9 cellular contexts compared by ENCODE assay signal in the genomic region with DNA sequence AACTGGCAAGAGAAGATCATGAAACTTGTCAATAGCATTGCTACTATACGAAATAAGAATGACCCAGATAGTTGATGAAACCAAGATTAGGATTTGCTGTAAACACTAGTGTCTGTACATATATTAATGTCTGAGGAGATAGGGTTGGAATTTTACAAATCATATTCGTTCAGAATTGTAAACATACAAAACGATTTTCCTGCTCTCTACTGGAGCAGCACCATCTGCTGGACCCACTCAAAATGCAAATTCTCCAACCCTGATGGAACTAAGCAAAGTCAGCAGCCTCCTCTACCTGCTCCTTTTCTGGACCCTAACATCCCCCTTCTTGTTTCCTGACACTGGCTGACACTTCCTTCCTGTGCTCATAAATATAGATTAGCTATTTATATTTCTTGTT. TPM values are rescaled to one million over a fixed set of nuclear protein-coding genes. Genes with fewer than 3 reads are reported as not detected.
DNase-seq lines count a peak whose midpoint lies in the region; ATAC-seq, FAIRE-seq and TF ChIP-seq lines count a peak whose summit lies in the region.
"Had no signal": no experiment of that assay in that cellular context is flagged by ENCODE, and none has a peak within 500 bp of the region (broad histone marks: within the 10 kb centered on the region; RNA-seq: fewer than 3 reads in every experiment).

No MANE protein-coding gene starts in this region.

- no peaks in the 10 kb centered on the region for H3K36me3 ChIP-seq in esophagus muscularis mucosa

- TF ChIP-seq EP300 in esophagus muscularis mucosa (IDR thresholded peaks at IDR 0.05): no peak

- DNase-seq in D721Med (ENCODE audit: insufficient read length, low spot score) (no peak), RPMI8226 (peak; percentile 13), esophagus muscularis mucosa (ENCODE audit: extremely low spot score) (peak; percentile 7), omental fat pad (ENCODE audit: low spot score) (no peak), NCI-H446 (lab: John Stamatoyannopoulos, UW) (no peak), GM19240 (ENCODE audit: insufficient read length, low spot score) (no peak)

- H3K9me3 ChIP-seq in esophagus muscularis mucosa: no peaks in the 10 kb centered on the region

- intact Hi-C loops in esophagus muscularis mucosa (cut with DNase I): no loop called here

- ATAC-seq in GM21423 (IDR thresholded peaks at IDR 0.05; ENCODE audit: unreplicated experiment): peak; percentile 42
- ATAC-seq in omental fat pad (ENCODE audit: low FRiP score): peak; percentile 59
- ATAC-seq in HG03521 (IDR thresholded peaks at IDR 0.05; ENCODE audit: unreplicated experiment): no peak

- TF ChIP-seq CTCF in D721Med (IDR thresholded peaks at IDR 0.05; ENCODE audit: insufficient read depth, missing control alignments) (peak; percentile 44), esophagus muscularis mucosa (IDR thresholded peaks at IDR 0.05) (peak; percentile 60 to 68 (median 68)), omental fat pad (IDR thresholded peaks at IDR 0.05) (no peak)

- H3K4me3 ChIP-seq in esophagus muscularis mucosa: no peak overlapping the region
- H3K4me3 ChIP-seq: SK-N-MC had no signal

- no peak for FAIRE-seq in D721Med (lab: Jason Lieb, UNC)

- H3K27me3 ChIP-seq in esophagus muscularis mucosa: no peaks in the 10 kb centered on the region

- H3K27ac ChIP-seq in esophagus muscularis mucosa (replicated peaks in 1 of 4): no peak overlapping the region
- H3K27ac ChIP-seq: SK-N-MC had no signal

- H3K4me1 ChIP-seq in esophagus muscularis mucosa: peaks cover 0 to 6% (median 5%) of the 10 kb centered on the region in 4 donors

- TF ChIP-seq POLR2A in esophagus muscularis mucosa (IDR thresholded peaks at IDR 0.05; ENCODE audit: low read depth): no peak

- 2% methylated on average over 3 of the region's 3 CpGs for WGBS in esophagus muscularis mucosa

RNA-seq across cellular contexts. Expression of gene SGMS1, which starts 29.4 kb away (rescaled TPM):
- 100 to 1,000 TPM in 1 of 4 donors, 10 to 100 TPM in 3; 64.3 to 132 (median 87.0) TPM for total RNA-seq in esophagus muscularis mucosa
- total RNA-seq in omental fat pad: 100 to 1,000 TPM in 2 of 4 donors, 10 to 100 TPM in 2; 82.5 to 136 (median 96.4) TPM

Comparison
In these comparisons a context has a peak if more than half of its experiments do, and no peak if none do; other contexts are left out.
1. DNase-seq: peak in RPMI8226 (single experiment) and esophagus muscularis mucosa (single experiment); none in D721Med (single experiment), omental fat pad (single experiment), NCI-H446 (0 of 2) and GM19240 (single experiment).
2. CTCF ChIP-seq: peak in D721Med (single experiment) and esophagus muscularis mucosa (3 of 3); none in omental fat pad (0 of 3).